Comparison of ENCODE assay signal across 10 cellular contexts in genomic region chr7:106858618-106859532, GRCh38. TPM values are rescaled to one million over a fixed set of nuclear protein-coding genes. Genes with fewer than 3 reads are reported as not detected.
DNase-seq lines count a peak whose midpoint lies in the region; ATAC-seq, FAIRE-seq and TF ChIP-seq lines count a peak whose summit lies in the region.
"Had no signal": no experiment of that assay in that cellular context is flagged by ENCODE, and none has a peak within 500 bp of the region (broad histone marks: within the 10 kb centered on the region; RNA-seq: fewer than 3 reads in every experiment).

No MANE protein-coding gene starts in this region.

- H3K9me3 ChIP-seq in MG63: no peaks in the 10 kb centered on the region
- no peaks in the 10 kb centered on the region for H3K9me3 ChIP-seq in K562 (replicated peaks; ENCODE audit: control insufficient read depth, insufficient read depth, low read depth, low read length)
- no peaks in the 10 kb centered on the region for H3K9me3 ChIP-seq in naive thymus-derived CD4-positive, alpha-beta T cell (ENCODE audit: control insufficient read depth in 2 of 3, low read length in 3 of 3)

- H3K9me1 ChIP-seq in K562 (ENCODE audit: control insufficient read depth, insufficient read depth, low read length): no peaks in the 10 kb centered on the region

- peak; percentile 79 for TF ChIP-seq EP300 in K562 (IDR thresholded peaks at IDR 0.05; ENCODE audit: low read length)

- H3K36me3 Mint-ChIP-seq in naive thymus-derived CD4-positive, alpha-beta T cell: peaks cover 0 to 7% (median 3%) of the 10 kb centered on the region in 5 donors
- H3K36me3 Mint-ChIP-seq in activated T-cell treated with anti-CD3 and anti-CD28 coated beads, Interleukin-2, amount 50 U/mL, for 72 hours (ENCODE audit: insufficient read depth in 2 of 2): peaks cover 0 to 4% of the 10 kb centered on the region in 2 donors

- peak overlapping the region; percentile 53 for H3K4me2 ChIP-seq in K562 (ENCODE audit: insufficient read depth, low read length)

- no peaks in the 10 kb centered on the region for H4K20me1 ChIP-seq in K562 (replicated peaks; ENCODE audit: control insufficient read depth, insufficient read depth, low read length)

- ATAC-seq in K562 (peak; percentile 72), HG02798 (IDR thresholded peaks at IDR 0.05; ENCODE audit: poor library complexity, unreplicated experiment) (no peak), GM21723 (IDR thresholded peaks at IDR 0.05; ENCODE audit: unreplicated experiment) (no peak)
- ATAC-seq in naive thymus-derived CD4-positive, alpha-beta T cell: peak; percentile 73
- ATAC-seq in activated T-cell treated with anti-CD3 and anti-CD28 coated beads, Interleukin-2, amount 50 U/mL, for 72 hours (replicated peaks in 1 of 2): no peak
- ATAC-seq: activated T-cell treated with anti-CD3 and anti-CD28 coated beads, Interleukin-2, amount 50 U/mL, for 4 hours had no signal

- WGBS in K562 (ENCODE audit: insufficient coverage, low coverage, missing lambda C conversion rate): 34% methylated on average over 9 of the region's 10 CpGs

- peak overlapping the region; percentile 57 for H3K27ac ChIP-seq in K562 (ENCODE audit: extremely low read depth, low read depth, low read length)
- H3K27ac ChIP-seq in naive thymus-derived CD4-positive, alpha-beta T cell (ENCODE audit: low read depth, low read length): no peak overlapping the region

- peaks cover 6 to 42% (median 28%) of the 10 kb centered on the region in 7 donors for H3K4me1 Mint-ChIP-seq in naive thymus-derived CD4-positive, alpha-beta T cell
- peaks cover 39% of the 10 kb centered on the region for H3K4me1 Mint-ChIP-seq in activated T-cell treated with anti-CD3 and anti-CD28 coated beads, Interleukin-2, amount 50 U/mL, for 72 hours (ENCODE audit: low read depth)

- no peak for TF ChIP-seq CTCF in K562 (IDR thresholded peaks at IDR 0.05 in 2 of 3, conservative IDR thresholded peaks at IDR 0.05 in 1 of 3; ENCODE audit: insufficient read depth in 2 of 3, low read depth in 1 of 3, low read length in 3 of 3)

- CTCF ChIA-PET in K562 (lab: Yijun Ruan, JAX; ENCODE audit: low intra/inter-chr PET ratio): no interaction called here
- CTCF ChIA-PET in naive thymus-derived CD4-positive, alpha-beta T cell (lab: Charles Lee): no interaction called here

- peak overlapping the region; percentile 18 to 36 for H3K9ac ChIP-seq in K562 (ENCODE audit: insufficient read depth in 1 of 2, low read depth in 2 of 2, low read length in 2 of 2)

- H3K27me3 ChIP-seq in MG63 (no peaks in the 10 kb centered on the region), K562 (ENCODE audit: control insufficient read depth in 2 of 2, insufficient read depth in 2 of 2, low read length in 2 of 2) (no peaks in the 10 kb centered on the region)
- H3K27me3 ChIP-seq in naive thymus-derived CD4-positive, alpha-beta T cell (ENCODE audit: control insufficient read depth in 2 of 2, insufficient read depth in 2 of 2, low read length in 2 of 2): no peaks in the 10 kb centered on the region

- H3K4me3 Mint-ChIP-seq in naive thymus-derived CD4-positive, alpha-beta T cell: peak overlapping the region in 1 of 10 donors; percentile 15
- H3K4me3 Mint-ChIP-seq in activated T-cell treated with anti-CD3 and anti-CD28 coated beads, Interleukin-2, amount 50 U/mL, for 72 hours: no peak overlapping the region
- H3K4me3 Mint-ChIP-seq: activated T-cell treated with anti-CD3 and anti-CD28 coated beads, Interleukin-2, amount 50 U/mL, for 4 hours had no signal

- in situ Hi-C loops in Caki2 (cut with HindIII; ENCODE audit: low pct_unique_long_range_greater_than_20kb, low sequenced_read_pairs) (no loop called here), K562 (cut with MboI) (no loop called here)

- POLR2A ChIA-PET in K562 (lab: Yijun Ruan, JAX): interaction anchor here (0.6 to 3.5 kb wide), 12 partner anchors 8 to 487 kb away, joined by 3 to 21 read pairs (median 4); no protein-coding TSS in a partner anchor
- POLR2A ChIA-PET in naive thymus-derived CD4-positive, alpha-beta T cell (lab: Charles Lee): interaction anchor here (0.6 kb wide), 1 partner anchor 182 kb away, joined by 3 read pairs; no protein-coding TSS in a partner anchor

- BruUV-seq in K562 (replicated peaks; lab: Mats Ljungman, UMichigan): no TSS peak

- H3K36me3 ChIP-seq in MG63: no peaks in the 10 kb centered on the region
- H3K36me3 ChIP-seq in K562 (ENCODE audit: control insufficient read depth, insufficient read depth, low read length): no peaks in the 10 kb centered on the region
- no peaks in the 10 kb centered on the region for H3K36me3 ChIP-seq in naive thymus-derived CD4-positive, alpha-beta T cell (ENCODE audit: control insufficient read depth in 2 of 3, insufficient read depth in 3 of 3, low read length in 3 of 3)

- no peak for TF ChIP-seq POLR2A in K562 (conservative IDR thresholded peaks at IDR 0.05)

- no peaks in the 10 kb centered on the region for H3K79me2 ChIP-seq in K562 (ENCODE audit: control insufficient read depth, insufficient read depth, low read length)

- peaks cover 27 to 49% of the 10 kb centered on the region in 2 experiments for H3K4me1 ChIP-seq in K562 (replicated peaks in 1 of 2; ENCODE audit: control insufficient read depth in 2 of 2, insufficient read depth in 2 of 2, low read length in 2 of 2)
- peaks cover 15 to 23% of the 10 kb centered on the region in 2 donors for H3K4me1 ChIP-seq in naive thymus-derived CD4-positive, alpha-beta T cell (ENCODE audit: control insufficient read depth in 2 of 2, insufficient read depth in 2 of 2, low read length in 2 of 2)

- H3K9me3 Mint-ChIP-seq in naive thymus-derived CD4-positive, alpha-beta T cell: peaks cover 0 to 5% (median 0%) of the 10 kb centered on the region in 11 donors
- peaks cover 0 to 3% of the 10 kb centered on the region in 2 donors for H3K9me3 Mint-ChIP-seq in activated T-cell treated with anti-CD3 and anti-CD28 coated beads, Interleukin-2, amount 50 U/mL, for 72 hours
- H3K9me3 Mint-ChIP-seq: activated T-cell treated with anti-CD3 and anti-CD28 coated beads, Interleukin-2, amount 50 U/mL, for 4 hours had no signal

- peak overlapping the region; percentile 83 for H2AFZ ChIP-seq in K562 (ENCODE audit: low read depth, low read length)

- peak in 1 of 2 experiments; percentile 15; a peak in 1 of 4 replicates for TF ChIP-seq RAD21 in K562 (CRISPR knock-in tag; conservative IDR thresholded peaks at IDR 0.05 in 1 of 2, IDR thresholded peaks at IDR 0.05 in 1 of 2)

- intact Hi-C loops in K562 (cut with micrococcal nuclease): loop anchor here (2.0 kb wide), 1 partner anchor 48 kb away; no protein-coding TSS in a partner anchor
- intact Hi-C loops in naive thymus-derived CD4-positive, alpha-beta T cell (cut with micrococcal nuclease): no loop called here

- peaks cover 0 to 4% (median 0%) of the 10 kb centered on the region in 5 donors for H3K27me3 Mint-ChIP-seq in naive thymus-derived CD4-positive, alpha-beta T cell
- H3K27me3 Mint-ChIP-seq in activated T-cell treated with anti-CD3 and anti-CD28 coated beads, Interleukin-2, amount 50 U/mL, for 72 hours (ENCODE audit: low read depth): no peaks in the 10 kb centered on the region

- FAIRE-seq in K562 (lab: Jason Lieb, UNC): peak; percentile 90
- FAIRE-seq: islet of Langerhans had no signal

- DNase-seq in Caki2 (ENCODE audit: low read depth): peak; percentile 73
- DNase-seq in MG63: peak; percentile 24
- DNase-seq in K562 (ENCODE audit: extremely low read depth in 1 of 4, low spot score in 3 of 4): peak; percentile 88 to 99 (median 92)
- peak in 1 of 9 donors; percentile 11 for DNase-seq in naive thymus-derived CD4-positive, alpha-beta T cell
- DNase-seq in activated T-cell treated with anti-CD3 and anti-CD28 coated beads, Interleukin-2, amount 50 U/mL, for 72 hours: no peak
- DNase-seq in activated gamma-delta T cell (lab: John Stamatoyannopoulos, UW): no peak
- DNase-seq: activated T-cell treated with anti-CD3 and anti-CD28 coated beads, Interleukin-2, amount 50 U/mL, for 4 hours had no signal

- peak overlapping the region in 2 of 9 donors; percentile 15 to 51 for H3K27ac Mint-ChIP-seq in naive thymus-derived CD4-positive, alpha-beta T cell
- H3K27ac Mint-ChIP-seq in activated T-cell treated with anti-CD3 and anti-CD28 coated beads, Interleukin-2, amount 50 U/mL, for 72 hours: no peak overlapping the region

- H3K4me3 ChIP-seq in MG63 (no peak overlapping the region), K562 (no peak overlapping the region)
- no peak overlapping the region for H3K4me3 ChIP-seq in naive thymus-derived CD4-positive, alpha-beta T cell (ENCODE audit: low read length)

TF ChIP-seq in K562, 482 proteins besides CTCF, POLR2A, EP300 and RAD21 (continues in another document):
- TF ChIP-seq RNF2 (IDR thresholded peaks at IDR 0.05) (peak; percentile 81; the same call in 1 of the 2 replicates), TAF1 (IDR thresholded peaks at IDR 0.05; ENCODE audit: control insufficient read depth, extremely low read depth, insufficient read depth, low read length, severe bottlenecking) (peak; percentile 23), SOX6 (IDR thresholded peaks at IDR 0.05) (peak; percentile 65; the same call in 1 of the 2 replicates), HDAC3 (IDR thresholded peaks at IDR 0.05; ENCODE audit: borderline replicate concordance, partially characterized antibody) (peak; percentile 64)

RNA-seq across cellular contexts. Expression of gene PIK3CG, which starts 6.2 kb away (rescaled TPM):
- not detected in 2 replicates for total RNA-seq in Caki2 (2014; rRNA removed; shearing (Covaris generic); ENCODE audit: low replicate concordance)
- total RNA-seq in MG63 (2014; rRNA removed; shearing (Covaris generic); ENCODE audit: low replicate concordance): not detected in 2 replicates
- total RNA-seq in K562 (2011; cell fraction: chromatin; rRNA removed; ENCODE audit: low replicate concordance): 56.0 and 57.2 TPM in 2 replicates
- 34.2 and 36.7 TPM in 2 replicates for total RNA-seq in K562 (2011; cell fraction: nucleolus; rRNA removed)
- 33.4 and 37.5 TPM in 2 replicates for total RNA-seq in K562 (2011; cell fraction: nucleoplasm; rRNA removed)
- total RNA-seq in K562 (2014; rRNA removed) (31.4 and 31.6 TPM in 2 replicates), K562 (2014; rRNA removed; fragmentation: Illumina TruSeq; extraction: Trizol) (30.6 and 37.7 TPM in 2 replicates), K562 (2015; rRNA removed; fragmentation: Illumina TruSeq; extraction: Trizol) (37.7 and 42.5 TPM in 2 replicates), K562 (2021) (33.7 and 35.4 TPM in 2 replicates)
- polyA plus RNA-seq in K562 (2011; rRNA removed) (22.8 and 24.6 TPM in 2 replicates), K562 (2014; fragmentation: Illumina TruSeq; extraction: Trizol) (29.0 and 32.3 TPM in 2 replicates), K562 (2014; fragmentation: Nextera tagmentation; extraction: Ambion mirVana) (1 to 10 TPM; 5.3 to 6.2 TPM), K562 (2014; rRNA removed) (10.7 and 12.9 TPM in 2 replicates)
- 13.7 and 24.1 TPM in 2 replicates for polyA plus RNA-seq in K562 (2011; cell fraction: cytosol; rRNA removed)
- 14.5 and 21.4 TPM in 2 replicates for polyA plus RNA-seq in K562 (2011; cell fraction: nucleus; rRNA removed)
- polyA plus RNA-seq in K562 (2012): 19.0 and 36.2 TPM in 2 replicates
- 85.5 and 93.3 TPM in 2 replicates for polyA minus RNA-seq in K562 (2011; rRNA and poly(A)+ RNA removed)
- 52.8 and 61.1 TPM in 2 replicates for polyA minus RNA-seq in K562 (2011; cell fraction: cytosol; rRNA and poly(A)+ RNA removed)
- 68.7 and 79.4 TPM in 2 replicates for polyA minus RNA-seq in K562 (2011; cell fraction: nucleus; rRNA and poly(A)+ RNA removed)
- total RNA-seq in naive thymus-derived CD4-positive, alpha-beta T cell: 10 to 100 TPM; 25.1 to 54.9 (median 30.6) TPM
- 10 to 100 TPM; 15.3 to 21.7 TPM for polyA plus RNA-seq in naive thymus-derived CD4-positive, alpha-beta T cell
- total RNA-seq in activated T-cell treated with anti-CD3 and anti-CD28 coated beads, Interleukin-2, amount 50 U/mL, for 72 hours: 10 to 100 TPM; 10.2 to 18.7 TPM

Comparison
In these comparisons a context has a peak if more than half of its experiments do, and no peak if none do; other contexts are left out.
1. DNase-seq: peak in Caki2 (single experiment), MG63 (single experiment) and K562 (4 of 4); none in activated T-cell treated with anti-CD3 and anti-CD28 coated beads, Interleukin-2, amount 50 U/mL, for 72 hours (0 of 2) and activated gamma-delta T cell (single experiment).
2. ATAC-seq: peak in K562 (single experiment) and naive thymus-derived CD4-positive, alpha-beta T cell (single experiment); none in activated T-cell treated with anti-CD3 and anti-CD28 coated beads, Interleukin-2, amount 50 U/mL, for 72 hours (0 of 2), HG02798 (single experiment) and GM21723 (single experiment).
3. RNA of gene PIK3CG, which starts 6.2 kb away (total RNA-seq): 30.6 to 57.2 TPM in K562, 25.1 to 54.9 TPM in naive thymus-derived CD4-positive, alpha-beta T cell and 10.2 to 18.7 TPM in activated T-cell treated with anti-CD3 and anti-CD28 coated beads, Interleukin-2, amount 50 U/mL, for 72 hours; not detected in Caki2 and not detected in MG63; every median in the first group is over 10 times any median in the second.